Comparison of ENCODE assay signal across 22 cellular contexts in genomic region chr1:168729405-168729802, GRCh38. TPM values are rescaled to one million over a fixed set of nuclear protein-coding genes. Genes with fewer than 3 reads are reported as not detected.
A peak's percentile ranks its signal among the peaks of the same experiment; 100 is the strongest.
DNase-seq lines count a peak whose midpoint lies in the region; ATAC-seq and TF ChIP-seq lines count a peak whose summit lies in the region.
"Had no signal": no experiment of that assay in that cellular context is flagged by ENCODE, and none has a peak within 500 bp of the region (broad histone marks: within the 10 kb centered on the region; RNA-seq: fewer than 3 reads in every experiment).

No MANE protein-coding gene starts in this region.

- H3K4me3 ChIP-seq in thoracic aorta (peak overlapping the region; percentile 68), GM23338 (no peak overlapping the region)
- H3K4me3 ChIP-seq: SJCRH30 had no signal

- peak overlapping the region in 1 of 2 donors; percentile 41 for H3K27ac ChIP-seq in thoracic aorta
- H3K27ac ChIP-seq in GM23338 (ENCODE audit: low read depth) = no peak overlapping the region
- H3K27ac ChIP-seq: HL-60, RWPE1, SJCRH30 had no signal

- H3K27me3 ChIP-seq in thoracic aorta (replicated peaks; ENCODE audit: insufficient read depth) = no peaks in the 10 kb centered on the region
- no peaks in the 10 kb centered on the region for H3K27me3 ChIP-seq in GM23338 (ENCODE audit: insufficient read depth)
- H3K27me3 ChIP-seq: SJCRH30 had no signal

- no peaks in the 10 kb centered on the region for H3K36me3 Mint-ChIP-seq in chondrocyte (ENCODE audit: low read depth)
- no peaks in the 10 kb centered on the region for H3K36me3 Mint-ChIP-seq in osteocyte (ENCODE audit: unreplicated experiment)
- no peaks in the 10 kb centered on the region for H3K36me3 Mint-ChIP-seq in GM23338 (ENCODE audit: low read depth)
- H3K36me3 Mint-ChIP-seq: CD14-positive monocyte had no signal

- H3K4me1 ChIP-seq in thoracic aorta (ENCODE audit: control insufficient read depth in 1 of 2, low read depth in 2 of 2) (peaks cover 0 to 17% of the 10 kb centered on the region in 2 donors), GM23338 (ENCODE audit: insufficient read depth) (no peaks in the 10 kb centered on the region)
- H3K4me1 ChIP-seq: SJCRH30 had no signal

- H3K36me3 ChIP-seq in thoracic aorta = no peaks in the 10 kb centered on the region
- no peaks in the 10 kb centered on the region for H3K36me3 ChIP-seq in GM23338 (ENCODE audit: insufficient read depth)
- H3K36me3 ChIP-seq: SJCRH30 had no signal

- no peak for TF ChIP-seq CTCF in chondrocyte (IDR thresholded peaks at IDR 0.05)
- no peak for TF ChIP-seq CTCF in osteocyte (IDR thresholded peaks at IDR 0.05)
- no peak for TF ChIP-seq CTCF in thoracic aorta (IDR thresholded peaks at IDR 0.05)
- no peak for TF ChIP-seq CTCF in GM23338 (conservative IDR thresholded peaks at IDR 0.05; ENCODE audit: low read depth in 2 of 2)

- H3K27ac Mint-ChIP-seq in chondrocyte (ENCODE audit: unreplicated experiment) (peak overlapping the region; percentile 19), osteocyte (ENCODE audit: unreplicated experiment) (peak overlapping the region; percentile 16), GM23338 (no peak overlapping the region)
- H3K27ac Mint-ChIP-seq: H9 had no signal

- H3K9me2 ChIP-seq in GM23338 (ENCODE audit: insufficient read depth) = no peaks in the 10 kb centered on the region

- H3K9me3 ChIP-seq in thoracic aorta = no peaks in the 10 kb centered on the region
- H3K9me3 ChIP-seq: SJCRH30 had no signal

- DNase-seq in chondrocyte (ENCODE audit: low spot score) = no peak
- no peak for DNase-seq in left cardiac atrium
- no peak for DNase-seq in osteocyte (ENCODE audit: extremely low spot score, unreplicated experiment)
- no peak for DNase-seq in thoracic aorta (ENCODE audit: low spot score)
- no peak for DNase-seq in NCI-H226
- no peak for DNase-seq in GM23338 (ENCODE audit: low spot score)
- no peak for DNase-seq in NCI-H69 (lab: John Stamatoyannopoulos, UW)
- DNase-seq: ACHN, DMS79 treated with DMSO at 0.1 percent for 48 hours, H9, NCI-H1417 treated with DMSO at 0.1 percent for 48 hours, NCI-H187 treated with DMSO at 0.1 percent for 48 hours, NCI-H345, NCI-H524 treated with DMSO at 0.1 percent for 48 hours, PC-3, SJCRH30 had no signal

- H3K27me3 Mint-ChIP-seq in chondrocyte (ENCODE audit: low read depth) (no peaks in the 10 kb centered on the region), osteocyte (ENCODE audit: unreplicated experiment) (peaks cover 2% of the 10 kb centered on the region), GM23338 (ENCODE audit: insufficient read depth, low read depth, poor library complexity) (peaks cover 4% of the 10 kb centered on the region)

- H3K4me2 ChIP-seq in GM23338 = no peak overlapping the region

- no peaks in the 10 kb centered on the region for H3K79me2 ChIP-seq in GM23338 (replicated peaks; ENCODE audit: insufficient read depth)

- H3K4me1 Mint-ChIP-seq in chondrocyte (ENCODE audit: low read depth) = peaks cover 31% of the 10 kb centered on the region
- H3K4me1 Mint-ChIP-seq in osteocyte (ENCODE audit: unreplicated experiment) = peaks cover 16% of the 10 kb centered on the region
- H3K4me1 Mint-ChIP-seq in GM23338 = no peaks in the 10 kb centered on the region
- H3K4me1 Mint-ChIP-seq: CD14-positive monocyte, H9 had no signal

- intact Hi-C loops in left cardiac atrium (cut with DNase I) = loop anchor here in 1 of 2 donors (10.0 kb wide), 1 partner anchor 375 kb away; the partner anchor contains the start of gene ATP1B1

- H2AFZ ChIP-seq in GM23338 = no peak overlapping the region

- H3K9me3 Mint-ChIP-seq in chondrocyte (ENCODE audit: low read depth) (no peaks in the 10 kb centered on the region), osteocyte (ENCODE audit: unreplicated experiment) (no peaks in the 10 kb centered on the region), GM23338 (no peaks in the 10 kb centered on the region)
- H3K9me3 Mint-ChIP-seq: H9 had no signal

- ATAC-seq in left cardiac atrium = peak; percentile 9 to 20
- ATAC-seq in thoracic aorta (ENCODE audit: insufficient number of reproducible peaks, low FRiP score, low read depth) = peak; percentile 23
- ATAC-seq in GM23338 = no peak
- ATAC-seq: PC-3 had no signal

- H3K4me3 Mint-ChIP-seq in chondrocyte (ENCODE audit: unreplicated experiment) (no peak overlapping the region), osteocyte (ENCODE audit: unreplicated experiment) (no peak overlapping the region), GM23338 (no peak overlapping the region)
- H3K4me3 Mint-ChIP-seq: CD14-positive monocyte, H9 had no signal

- H4K20me1 ChIP-seq in GM23338 (replicated peaks; ENCODE audit: insufficient read depth) = no peaks in the 10 kb centered on the region

- no peaks in the 10 kb centered on the region for H3F3A ChIP-seq in GM23338 (replicated peaks; ENCODE audit: low read depth)

TF ChIP-seq in GM23338, 12 proteins besides CTCF, POLR2A, EP300 and RAD21 (continues in another document):
- TF ChIP-seq STAT1 (IDR thresholded peaks at IDR 0.05; ENCODE audit: unreplicated experiment) (no peak), ZNF114 (CRISPR knock-in tag; IDR thresholded peaks at IDR 0.05) (no peak), CREB1 (CRISPR knock-in tag; IDR thresholded peaks at IDR 0.05; ENCODE audit: low read depth) (no peak)
- TF ChIP-seq, protein P1, sequence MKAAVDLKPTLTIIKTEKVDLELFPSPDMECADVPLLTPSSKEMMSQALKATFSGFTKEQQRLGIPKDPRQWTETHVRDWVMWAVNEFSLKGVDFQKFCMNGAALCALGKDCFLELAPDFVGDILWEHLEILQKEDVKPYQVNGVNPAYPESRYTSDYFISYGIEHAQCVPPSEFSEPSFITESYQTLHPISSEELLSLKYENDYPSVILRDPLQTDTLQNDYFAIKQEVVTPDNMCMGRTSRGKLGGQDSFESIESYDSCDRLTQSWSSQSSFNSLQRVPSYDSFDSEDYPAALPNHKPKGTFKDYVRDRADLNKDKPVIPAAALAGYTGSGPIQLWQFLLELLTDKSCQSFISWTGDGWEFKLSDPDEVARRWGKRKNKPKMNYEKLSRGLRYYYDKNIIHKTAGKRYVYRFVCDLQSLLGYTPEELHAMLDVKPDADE (IDR thresholded peaks at IDR 0.05) = no peak
- TF ChIP-seq, protein P2, sequence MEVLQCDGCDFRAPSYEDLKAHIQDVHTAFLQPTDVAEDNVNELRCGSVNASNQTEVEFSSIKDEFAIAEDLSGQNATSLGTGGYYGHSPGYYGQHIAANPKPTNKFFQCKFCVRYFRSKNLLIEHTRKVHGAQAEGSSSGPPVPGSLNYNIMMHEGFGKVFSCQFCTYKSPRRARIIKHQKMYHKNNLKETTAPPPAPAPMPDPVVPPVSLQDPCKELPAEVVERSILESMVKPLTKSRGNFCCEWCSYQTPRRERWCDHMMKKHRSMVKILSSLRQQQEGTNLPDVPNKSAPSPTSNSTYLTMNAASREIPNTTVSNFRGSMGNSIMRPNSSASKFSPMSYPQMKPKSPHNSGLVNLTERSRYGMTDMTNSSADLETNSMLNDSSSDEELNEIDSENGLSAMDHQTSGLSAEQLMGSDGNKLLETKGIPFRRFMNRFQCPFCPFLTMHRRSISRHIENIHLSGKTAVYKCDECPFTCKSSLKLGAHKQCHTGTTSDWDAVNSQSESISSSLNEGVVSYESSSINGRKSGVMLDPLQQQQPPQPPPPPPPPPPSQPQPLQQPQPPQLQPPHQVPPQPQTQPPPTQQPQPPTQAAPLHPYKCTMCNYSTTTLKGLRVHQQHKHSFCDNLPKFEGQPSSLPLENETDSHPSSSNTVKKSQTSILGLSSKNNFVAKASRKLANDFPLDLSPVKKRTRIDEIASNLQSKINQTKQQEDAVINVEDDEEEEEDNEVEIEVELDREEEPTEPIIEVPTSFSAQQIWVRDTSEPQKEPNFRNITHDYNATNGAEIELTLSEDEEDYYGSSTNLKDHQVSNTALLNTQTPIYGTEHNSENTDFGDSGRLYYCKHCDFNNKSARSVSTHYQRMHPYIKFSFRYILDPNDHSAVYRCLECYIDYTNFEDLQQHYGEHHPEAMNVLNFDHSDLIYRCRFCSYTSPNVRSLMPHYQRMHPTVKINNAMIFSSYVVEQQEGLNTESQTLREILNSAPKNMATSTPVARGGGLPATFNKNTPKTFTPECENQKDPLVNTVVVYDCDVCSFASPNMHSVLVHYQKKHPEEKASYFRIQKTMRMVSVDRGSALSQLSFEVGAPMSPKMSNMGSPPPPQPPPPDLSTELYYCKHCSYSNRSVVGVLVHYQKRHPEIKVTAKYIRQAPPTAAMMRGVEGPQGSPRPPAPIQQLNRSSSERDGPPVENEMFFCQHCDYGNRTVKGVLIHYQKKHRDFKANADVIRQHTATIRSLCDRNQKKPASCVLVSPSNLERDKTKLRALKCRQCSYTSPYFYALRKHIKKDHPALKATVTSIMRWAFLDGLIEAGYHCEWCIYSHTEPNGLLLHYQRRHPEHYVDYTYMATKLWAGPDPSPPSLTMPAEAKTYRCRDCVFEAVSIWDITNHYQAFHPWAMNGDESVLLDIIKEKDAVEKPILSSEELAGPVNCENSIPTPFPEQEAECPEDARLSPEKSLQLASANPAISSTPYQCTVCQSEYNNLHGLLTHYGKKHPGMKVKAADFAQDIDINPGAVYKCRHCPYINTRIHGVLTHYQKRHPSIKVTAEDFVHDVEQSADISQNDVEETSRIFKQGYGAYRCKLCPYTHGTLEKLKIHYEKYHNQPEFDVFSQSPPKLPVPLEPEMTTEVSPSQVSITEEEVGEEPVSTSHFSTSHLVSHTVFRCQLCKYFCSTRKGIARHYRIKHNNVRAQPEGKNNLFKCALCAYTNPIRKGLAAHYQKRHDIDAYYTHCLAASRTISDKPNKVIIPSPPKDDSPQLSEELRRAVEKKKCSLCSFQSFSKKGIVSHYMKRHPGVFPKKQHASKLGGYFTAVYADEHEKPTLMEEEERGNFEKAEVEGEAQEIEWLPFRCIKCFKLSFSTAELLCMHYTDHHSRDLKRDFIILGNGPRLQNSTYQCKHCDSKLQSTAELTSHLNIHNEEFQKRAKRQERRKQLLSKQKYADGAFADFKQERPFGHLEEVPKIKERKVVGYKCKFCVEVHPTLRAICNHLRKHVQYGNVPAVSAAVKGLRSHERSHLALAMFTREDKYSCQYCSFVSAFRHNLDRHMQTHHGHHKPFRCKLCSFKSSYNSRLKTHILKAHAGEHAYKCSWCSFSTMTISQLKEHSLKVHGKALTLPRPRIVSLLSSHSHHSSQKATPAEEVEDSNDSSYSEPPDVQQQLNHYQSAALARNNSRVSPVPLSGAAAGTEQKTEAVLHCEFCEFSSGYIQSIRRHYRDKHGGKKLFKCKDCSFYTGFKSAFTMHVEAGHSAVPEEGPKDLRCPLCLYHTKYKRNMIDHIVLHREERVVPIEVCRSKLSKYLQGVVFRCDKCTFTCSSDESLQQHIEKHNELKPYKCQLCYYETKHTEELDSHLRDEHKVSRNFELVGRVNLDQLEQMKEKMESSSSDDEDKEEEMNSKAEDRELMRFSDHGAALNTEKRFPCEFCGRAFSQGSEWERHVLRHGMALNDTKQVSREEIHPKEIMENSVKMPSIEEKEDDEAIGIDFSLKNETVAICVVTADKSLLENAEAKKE (CRISPR knock-in tag; IDR thresholded peaks at IDR 0.05) = no peak

RNA-seq across cellular contexts. Expression of gene DPT, which starts 0.4 kb away (rescaled TPM):
- total RNA-seq in chondrocyte (11.3 to 30.2 TPM (median 13.0 TPM) in 3 replicates), left cardiac atrium (100 to 1,000 TPM; 111 to 130 TPM), osteocyte (1.1 and 1.4 TPM in 2 replicates), thoracic aorta (10 to 100 TPM; 60.7 to 85.7 TPM)
- total RNA-seq in GM23338 (2014; rRNA removed; shearing (Covaris generic)) = not detected in 2 replicates
- not detected in 2 replicates for polyA plus RNA-seq in GM23338 (2016; fragmentation: Nextera tagmentation; extraction: Ambion mirVana)
- total RNA-seq: H9, HT1080, IMR-90, M059J, PC-3, SJCRH30 had no signal
- polyA plus RNA-seq: CD14-positive monocyte, IMR-90 had no signal
